In genomic region chr1:23019094-23019850, GRCh38 we compare ENCODE assay signal across 8 cellular contexts. TPM values are rescaled to one million over a fixed set of nuclear protein-coding genes. Genes with fewer than 3 reads are reported as not detected.
DNase-seq lines count a peak whose midpoint lies in the region; ATAC-seq lines count a peak whose summit lies in the region.

Gene KDM1A (plus strand): TSS chr1:23019468. CDS start chr1:23019597, 129 bp downstream.

- H3K27me3 Mint-ChIP-seq in naive thymus-derived CD4-positive, alpha-beta T cell = no peaks in the 10 kb centered on the region
- no peaks in the 10 kb centered on the region for H3K27me3 Mint-ChIP-seq in stimulated activated naive B cell treated with anti-CD40 and anti-IgM and Interleukin-4, amounts not matched to agents 10 μg/mL and 1 μg/mL and 100 μg/mL, for 72 hours

- peaks cover 16 to 52% (median 46%) of the 10 kb centered on the region in 7 donors for H3K4me1 Mint-ChIP-seq in naive thymus-derived CD4-positive, alpha-beta T cell
- H3K4me1 Mint-ChIP-seq in stimulated activated naive B cell treated with anti-CD40 and anti-IgM and Interleukin-4, amounts not matched to agents 10 μg/mL and 1 μg/mL and 100 μg/mL, for 72 hours = peaks cover 26 to 52% of the 10 kb centered on the region in 2 donors

- CTCF ChIA-PET in naive thymus-derived CD4-positive, alpha-beta T cell (lab: Charles Lee) = interaction anchor here (0.6 kb wide), 2 partner anchors 674 to 1213 kb away, joined by 3 to 5 read pairs; no protein-coding TSS in a partner anchor

- peak within 1 kb of the TSS; percentile 87 to 98 (median 98) for H3K4me3 Mint-ChIP-seq in naive thymus-derived CD4-positive, alpha-beta T cell
- peak within 1 kb of the TSS; percentile 94 to 95 for H3K4me3 Mint-ChIP-seq in stimulated activated naive B cell treated with anti-CD40 and anti-IgM and Interleukin-4, amounts not matched to agents 10 μg/mL and 1 μg/mL and 100 μg/mL, for 72 hours

- no peaks in the 10 kb centered on the region for H3K9me2 ChIP-seq in Karpas-422 (replicated peaks; ENCODE audit: insufficient read depth, low read length)

- peak within 1 kb of the TSS; percentile 83 for H3K27ac ChIP-seq in Karpas-422 (ENCODE audit: low read length)
- peak within 1 kb of the TSS; percentile 76 for H3K27ac ChIP-seq in naive thymus-derived CD4-positive, alpha-beta T cell (ENCODE audit: low read depth, low read length)

- H3K9me3 ChIP-seq in Karpas-422 (ENCODE audit: low read length) = peaks cover 10% of the 10 kb centered on the region
- no peaks in the 10 kb centered on the region for H3K9me3 ChIP-seq in naive thymus-derived CD4-positive, alpha-beta T cell (ENCODE audit: control insufficient read depth in 2 of 3, low read length in 3 of 3)

- peaks cover 0 to 17% (median 5%) of the 10 kb centered on the region in 11 donors for H3K9me3 Mint-ChIP-seq in naive thymus-derived CD4-positive, alpha-beta T cell
- peaks cover 3 to 8% of the 10 kb centered on the region in 2 donors for H3K9me3 Mint-ChIP-seq in stimulated activated naive B cell treated with anti-CD40 and anti-IgM and Interleukin-4, amounts not matched to agents 10 μg/mL and 1 μg/mL and 100 μg/mL, for 72 hours

- no peaks in the 10 kb centered on the region for H3K27me3 ChIP-seq in Karpas-422 (ENCODE audit: low read length)
- no peaks in the 10 kb centered on the region for H3K27me3 ChIP-seq in naive thymus-derived CD4-positive, alpha-beta T cell (ENCODE audit: control insufficient read depth in 2 of 2, insufficient read depth in 2 of 2, low read length in 2 of 2)

- H4K20me1 ChIP-seq in Karpas-422 (ENCODE audit: insufficient read depth, low read depth, low read length) = peaks cover 32% of the 10 kb centered on the region; the same call in 1 of the 2 replicates

- H3K4me3 ChIP-seq in Karpas-422 (ENCODE audit: low read length) = peak within 1 kb of the TSS; percentile 95
- peak within 1 kb of the TSS; percentile 84 for H3K4me3 ChIP-seq in naive thymus-derived CD4-positive, alpha-beta T cell (ENCODE audit: low read length)

- H3K9ac ChIP-seq in Karpas-422 (ENCODE audit: low read length) = peak within 1 kb of the TSS; percentile 99

- peak within 1 kb of the TSS; percentile 90 for H2AFZ ChIP-seq in Karpas-422 (ENCODE audit: low read length)

- peaks cover 18% of the 10 kb centered on the region for H3K36me3 ChIP-seq in Karpas-422 (ENCODE audit: insufficient read depth, low read length)
- H3K36me3 ChIP-seq in naive thymus-derived CD4-positive, alpha-beta T cell (ENCODE audit: control insufficient read depth in 2 of 3, insufficient read depth in 3 of 3, low read length in 3 of 3) = peaks cover 0 to 7% (median 0%) of the 10 kb centered on the region in 3 experiments

- peaks cover 50% of the 10 kb centered on the region for H3K79me2 ChIP-seq in Karpas-422 (ENCODE audit: low read length)

- H3K27ac Mint-ChIP-seq in naive thymus-derived CD4-positive, alpha-beta T cell = peak within 1 kb of the TSS; percentile 86 to 98 (median 93)
- H3K27ac Mint-ChIP-seq in stimulated activated naive B cell treated with anti-CD40 and anti-IgM and Interleukin-4, amounts not matched to agents 10 μg/mL and 1 μg/mL and 100 μg/mL, for 72 hours = peak within 1 kb of the TSS; percentile 97

- peak within 1 kb of the TSS; percentile 81 for H3K4me2 ChIP-seq in Karpas-422 (ENCODE audit: low read depth, low read length, poor library complexity, severe bottlenecking)

- POLR2A ChIA-PET in naive thymus-derived CD4-positive, alpha-beta T cell (lab: Charles Lee) = interaction anchor here (0.7 to 0.8 kb wide), 2 partner anchors 8 to 40 kb away, joined by 3 read pairs; no protein-coding TSS in a partner anchor

- H3K36me3 Mint-ChIP-seq in naive thymus-derived CD4-positive, alpha-beta T cell = peaks cover 3 to 20% (median 14%) of the 10 kb centered on the region in 5 donors
- H3K36me3 Mint-ChIP-seq in stimulated activated naive B cell treated with anti-CD40 and anti-IgM and Interleukin-4, amounts not matched to agents 10 μg/mL and 1 μg/mL and 100 μg/mL, for 72 hours = peaks cover 7 to 14% of the 10 kb centered on the region in 2 donors

- DNase-seq in EH (ENCODE audit: low read depth) (peak; percentile 97), Karpas-422 (peak; percentile 99), RPMI8226 (peak; percentile 99), fibroblast of gingiva (ENCODE audit: low read depth) (peak; percentile 98)
- DNase-seq in activated T-helper 1 cell treated with anti-CD3 and anti-CD28 coated beads, Interleukin-2, amount 50 U/mL, for 16 hours (ENCODE audit: low read depth in 1 of 2, low spot score in 1 of 2) = peak; percentile 91 to 92
- DNase-seq in naive thymus-derived CD4-positive, alpha-beta T cell = peak; percentile 88 to 95 (median 92)
- DNase-seq in stimulated activated naive B cell treated with anti-CD40 and anti-IgM and Interleukin-4, amounts not matched to agents 10 μg/mL and 1 μg/mL and 100 μg/mL, for 72 hours = peak; percentile 97

- peak; percentile 83 for ATAC-seq in GM21825 (IDR thresholded peaks at IDR 0.05; ENCODE audit: unreplicated experiment)
- peak; percentile 99 for ATAC-seq in naive thymus-derived CD4-positive, alpha-beta T cell
- ATAC-seq in stimulated activated naive B cell treated with anti-CD40 and anti-IgM and Interleukin-4, amounts not matched to agents 10 μg/mL and 1 μg/mL and 100 μg/mL, for 72 hours (replicated peaks) = peak; percentile 99

- intact Hi-C loops in naive thymus-derived CD4-positive, alpha-beta T cell (cut with micrococcal nuclease) = loop anchor here (1.0 to 10.0 kb wide), 7 partner anchors 149 to 1234 kb away; partner anchors contain the start of genes LUZP1 (in 1 of the 2), LYPLA2 (in 1 of the 2), RPL11 (in 1 of the 2) and SRSF10 (in 1 of the 2)

- peaks cover 28% of the 10 kb centered on the region for H3K4me1 ChIP-seq in Karpas-422 (ENCODE audit: low read length)
- H3K4me1 ChIP-seq in naive thymus-derived CD4-positive, alpha-beta T cell (ENCODE audit: control insufficient read depth in 2 of 2, insufficient read depth in 2 of 2, low read length in 2 of 2) = peaks cover 4 to 14% of the 10 kb centered on the region in 2 donors

RNA-seq across cellular contexts. Expression of gene KDM1A, which starts in this region (rescaled TPM):
- total RNA-seq in Karpas-422 (2014; rRNA removed; shearing (Covaris generic); ENCODE audit: low replicate concordance) = 110 and 121 TPM in 2 replicates
- total RNA-seq in naive thymus-derived CD4-positive, alpha-beta T cell = 10 to 100 TPM; 40.6 to 56.0 (median 47.7) TPM
- 10 to 100 TPM; 48.4 to 62.1 TPM for polyA plus RNA-seq in naive thymus-derived CD4-positive, alpha-beta T cell

Comparison
In these comparisons a context has a peak if more than half of its experiments do, and no peak if none do; other contexts are left out.
1. Peak in every context shown above with its lines: DNase-seq, ATAC-seq, H3K4me3 ChIP-seq and H3K27ac ChIP-seq.